Comparison of ENCODE assay signal across 9 cellular contexts in the genomic region with DNA sequence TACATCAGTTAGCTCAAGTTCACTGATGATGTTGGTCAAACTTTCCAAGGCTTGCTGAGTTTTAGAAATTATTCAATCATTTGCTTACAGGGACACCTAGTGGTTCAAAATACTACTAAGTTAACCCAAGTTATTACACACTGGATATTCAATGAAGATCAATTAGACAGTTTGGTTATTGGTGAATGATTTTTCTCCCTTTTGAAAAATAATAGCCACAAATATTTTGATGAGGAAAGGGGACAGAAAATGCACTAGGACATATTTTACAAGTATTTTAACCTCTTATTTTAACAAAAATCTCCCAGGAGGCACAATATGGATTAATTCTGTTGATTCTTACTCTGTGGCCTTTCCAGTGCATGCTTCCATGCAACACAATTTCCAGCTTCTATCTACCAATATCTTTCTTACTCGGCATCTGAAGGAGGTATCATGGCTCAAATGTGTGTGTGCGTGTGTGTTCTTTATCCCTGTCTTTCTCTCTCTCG. TPM values are rescaled to one million over a fixed set of nuclear protein-coding genes. Genes with fewer than 3 reads are reported as not detected.
DNase-seq lines count a peak whose midpoint lies in the region; ATAC-seq and TF ChIP-seq lines count a peak whose summit lies in the region.
"Had no signal": no experiment of that assay in that cellular context is flagged by ENCODE, and none has a peak within 500 bp of the region (broad histone marks: within the 10 kb centered on the region; RNA-seq: fewer than 3 reads in every experiment).

No MANE protein-coding gene starts in this region.

- H3K9me3 ChIP-seq in ascending aorta = no peaks in the 10 kb centered on the region
- H3K9me3 ChIP-seq in CD4-positive, alpha-beta memory T cell (ENCODE audit: control insufficient read depth in 1 of 2, low read length in 2 of 2) = no peaks in the 10 kb centered on the region

- peaks cover 0 to 3% of the 10 kb centered on the region in 2 donors for H3K4me1 ChIP-seq in ascending aorta
- H3K4me1 ChIP-seq in CD4-positive, alpha-beta memory T cell (ENCODE audit: insufficient read depth, low read length) = no peaks in the 10 kb centered on the region

- POLR2A ChIA-PET in CD4-positive, alpha-beta memory T cell (lab: Charles Lee; ENCODE audit: partially characterized antibody) = no interaction called here

- no peaks in the 10 kb centered on the region for H3K27me3 ChIP-seq in ascending aorta
- H3K27me3 ChIP-seq in CD4-positive, alpha-beta memory T cell (ENCODE audit: insufficient read depth, low read length) = no peaks in the 10 kb centered on the region

- no peaks in the 10 kb centered on the region for H3K9me3 Mint-ChIP-seq in CD4-positive, alpha-beta memory T cell
- H3K9me3 Mint-ChIP-seq: memory B cell had no signal

- peak; percentile 71 for ATAC-seq in left lobe of liver

- no peak overlapping the region for H3K27ac Mint-ChIP-seq in CD4-positive, alpha-beta memory T cell
- H3K27ac Mint-ChIP-seq: memory B cell had no signal

- no peak overlapping the region for H3K4me3 ChIP-seq in ascending aorta
- no peak overlapping the region for H3K4me3 ChIP-seq in CD4-positive, alpha-beta memory T cell (ENCODE audit: low read length in 2 of 2)

- H3K27me3 Mint-ChIP-seq in CD4-positive, alpha-beta memory T cell = peaks cover 2 to 10% of the 10 kb centered on the region in 2 donors

- intact Hi-C loops in ascending aorta (cut with DNase I) = loop anchor here (5.0 kb wide), 2 partner anchors 95 to 430 kb away; a partner anchor contains a TSS
- intact Hi-C loops in CD4-positive, alpha-beta memory T cell (cut with micrococcal nuclease) = no loop called here

- H3K4me3 Mint-ChIP-seq in CD4-positive, alpha-beta memory T cell = no peak overlapping the region
- H3K4me3 Mint-ChIP-seq: memory B cell had no signal

- DNase-seq in EL (peak; percentile 1), ascending aorta (ENCODE audit: low spot score in 2 of 2) (no peak), left lobe of liver (ENCODE audit: low spot score) (no peak), amygdala (lab: John Stamatoyannopoulos, UW) (no peak), DMS79 (lab: John Stamatoyannopoulos, UW) (no peak)
- no peak for DNase-seq in NK-92 treated with Interleukin-12 subunit alpha and Interleukin-12 subunit beta, amount 100 ng/mL, for 24 hours (lab: John Stamatoyannopoulos, UW)
- DNase-seq in CD4-positive, alpha-beta memory T cell = no peak

- H3K27ac ChIP-seq in ascending aorta = no peak overlapping the region
- H3K27ac ChIP-seq in CD4-positive, alpha-beta memory T cell (ENCODE audit: low read depth, low read length) = no peak overlapping the region

- H3K36me3 ChIP-seq in ascending aorta = no peaks in the 10 kb centered on the region
- H3K36me3 ChIP-seq in CD4-positive, alpha-beta memory T cell (ENCODE audit: insufficient read depth, low read length) = no peaks in the 10 kb centered on the region

- TF ChIP-seq CTCF in LNCAP (IDR thresholded peaks at IDR 0.05) = peak; percentile 62
- peak in 2 of 3 experiments; percentile 34 to 51 for TF ChIP-seq CTCF in ascending aorta (IDR thresholded peaks at IDR 0.05)

- H3K36me3 Mint-ChIP-seq in CD4-positive, alpha-beta memory T cell = no peaks in the 10 kb centered on the region
- H3K36me3 Mint-ChIP-seq: memory B cell had no signal

- CTCF ChIA-PET in CD4-positive, alpha-beta memory T cell (lab: Charles Lee; ENCODE audit: partially characterized antibody) = no interaction called here

- no peaks in the 10 kb centered on the region for H3K4me1 Mint-ChIP-seq in CD4-positive, alpha-beta memory T cell
- H3K4me1 Mint-ChIP-seq: memory B cell had no signal

RNA-seq across cellular contexts. Expression of a gene that starts 20.1 kb away (rescaled TPM):
- total RNA-seq in ascending aorta = not detected
- not detected for total RNA-seq in left lobe of liver
- total RNA-seq in CD4-positive, alpha-beta memory T cell = not detected
- not detected for polyA plus RNA-seq in CD4-positive, alpha-beta memory T cell
